Comparison of ENCODE assay signal across 31 cellular contexts in genomic region chr2:168620554-168620953, GRCh38.
"Had no signal": no experiment of that assay in that cellular context is flagged by ENCODE, and none has a peak within 500 bp of the region (broad histone marks: within the 10 kb centered on the region; RNA-seq: fewer than 3 reads in every experiment).

No MANE protein-coding gene starts in this region.

- DNase-seq: activated CD4-positive, alpha-beta memory T cell treated with anti-CD3 and anti-CD28 coated beads for 36 hours; activated CD4-positive, alpha-beta T cell treated with anti-CD3 and anti-CD28 coated beads for 36 hours; activated CD4-positive, alpha-beta T cell treated with anti-CD3 and anti-CD28 coated beads, Interleukin-2, amount 10 ng/mL, durations not matched to agents 24 days and 14 days; activated CD4-positive, CD25-positive, alpha-beta regulatory T cell; activated CD4-positive, CD25-positive, alpha-beta regulatory T cell treated with anti-CD3 and anti-CD28 coated beads, Interleukin-2, amount 50 U/mL, for 72 hours; activated CD8-positive, alpha-beta memory T cell treated with anti-CD3 and anti-CD28 coated beads, Interleukin-2, amount 10 ng/mL, durations not matched to agents 7 days and 5 days; activated CD8-positive, alpha-beta memory T cell treated with anti-CD3 and anti-CD28 coated beads, Interleukin-2, amount 50 U/mL, for 4 hours; activated CD8-positive, alpha-beta T cell treated with anti-CD3 and anti-CD28 coated beads, Interleukin-2, amount 10 ng/mL, durations not matched to agents 7 days and 5 days; activated effector memory CD4-positive, alpha-beta T cell treated with anti-CD3 and anti-CD28 coated beads, Interleukin-2, amount 50 U/mL, for 16 hours; activated naive CD4-positive, alpha-beta T cell treated with anti-CD3 and anti-CD28 coated beads for 36 hours; activated naive CD8-positive, alpha-beta T cell treated with anti-CD3 and anti-CD28 coated beads for 36 hours; activated naive CD8-positive, alpha-beta T cell treated with anti-CD3 and anti-CD28 coated beads, Interleukin-2, amount 50 U/mL, for 24 hours; activated T-cell treated with anti-CD3 and anti-CD28 coated beads, Interleukin-2, amount 50 U/mL, for 1 hour; activated T-cell treated with anti-CD3 and anti-CD28 coated beads, Interleukin-2, amount 50 U/mL, for 48 hours; adrenal gland; amygdala; aorta; body of pancreas; caudate nucleus; cortex of kidney; dermis blood vessel endothelial cell; effector CD4-positive, alpha-beta T cell; effector memory CD8-positive, alpha-beta T cell; erythroblast; foreskin keratinocyte; gastrocnemius medialis; glutamatergic neuron; heart left ventricle; T1000 had no signal

- FAIRE-seq: colon had no signal

- H3K27ac ChIP-seq: adrenal gland, body of pancreas, esophagus muscularis mucosa, foreskin keratinocyte, gastrocnemius medialis, heart left ventricle had no signal
